ENCODE assay signal across 9 cellular contexts in genomic region chr18:57077786-57078552, GRCh38.
A peak's percentile ranks its signal among the peaks of the same experiment; 100 is the strongest.
DNase-seq lines count a peak whose midpoint lies in the region; ATAC-seq and TF ChIP-seq lines count a peak whose summit lies in the region.
"Had no signal": no experiment of that assay in that cellular context is flagged by ENCODE, and none has a peak within 500 bp of the region (broad histone marks: within the 10 kb centered on the region; RNA-seq: fewer than 3 reads in every experiment).

No MANE protein-coding gene starts in this region.

- ATAC-seq in HG03103 (IDR thresholded peaks at IDR 0.05; ENCODE audit: low read depth, unreplicated experiment) (peak; percentile 87), body of pancreas (no peak)

- peak; percentile 48 for DNase-seq in activated CD4-positive, alpha-beta memory T cell treated with anti-CD3 and anti-CD28 coated beads, Interleukin-2, amount 10 ng/mL, durations not matched to agents 7 days and 5 days
- DNase-seq in cerebellar nuclear complex (lab: John Stamatoyannopoulos, UW) (no peak), NCI-H1417 (lab: John Stamatoyannopoulos, UW) (no peak), NCI-H146 (lab: John Stamatoyannopoulos, UW) (no peak), body of pancreas (no peak)

- no peak overlapping the region for H3K4me3 ChIP-seq in BLaER1 treated with 17β-estradiol and CSF1 and Interleukin-3, amounts not matched to agents 10 nM and 100 nM
- no peak overlapping the region for H3K4me3 ChIP-seq in body of pancreas
- H3K4me3 ChIP-seq: lung had no signal

- POLR2A ChIA-PET in activated CD4-positive, alpha-beta memory T cell treated with anti-CD3 and anti-CD28 coated beads, Interleukin-2, amount 10 ng/mL, durations not matched to agents 7 days and 5 days (lab: Charles Lee): no interaction called here

- H3K4me1 Mint-ChIP-seq in activated CD4-positive, alpha-beta memory T cell treated with anti-CD3 and anti-CD28 coated beads, Interleukin-2, amount 10 ng/mL, durations not matched to agents 7 days and 5 days: peaks cover 26% of the 10 kb centered on the region

- CTCF ChIA-PET in activated CD4-positive, alpha-beta memory T cell treated with anti-CD3 and anti-CD28 coated beads, Interleukin-2, amount 10 ng/mL, durations not matched to agents 7 days and 5 days (lab: Charles Lee): no interaction called here

- WGBS in body of pancreas, 2 donors: 73 to 80% methylated on average over 9 to 11 of the region's 11 CpGs

- no peak overlapping the region for H3K27ac ChIP-seq in BLaER1 treated with 17β-estradiol and CSF1 and Interleukin-3, amounts not matched to agents 10 nM and 100 nM
- H3K27ac ChIP-seq in body of pancreas: no peak overlapping the region

- H3K4me2 ChIP-seq in BLaER1 treated with 17β-estradiol and CSF1 and Interleukin-3, amounts not matched to agents 10 nM and 100 nM: peak overlapping the region; percentile 55 to 95 (median 72)

- H3K4me1 ChIP-seq in BLaER1 treated with 17β-estradiol and CSF1 and Interleukin-3, amounts not matched to agents 10 nM and 100 nM: peaks cover 11 to 41% (median 25%) of the 10 kb centered on the region in 10 experiments
- no peaks in the 10 kb centered on the region for H3K4me1 ChIP-seq in body of pancreas

- H4K20me1 ChIP-seq in BLaER1 treated with 17β-estradiol and CSF1 and Interleukin-3, amounts not matched to agents 10 nM and 100 nM: peaks cover 0 to 64% (median 44%) of the 10 kb centered on the region in 11 experiments; a peak in 15 of 22 replicates

- no peaks in the 10 kb centered on the region for H3K9me3 Mint-ChIP-seq in activated CD4-positive, alpha-beta memory T cell treated with anti-CD3 and anti-CD28 coated beads, Interleukin-2, amount 10 ng/mL, durations not matched to agents 7 days and 5 days

- no peak overlapping the region for H3K9ac ChIP-seq in BLaER1 treated with 17β-estradiol and CSF1 and Interleukin-3, amounts not matched to agents 10 nM and 100 nM

- intact Hi-C loops in body of pancreas (cut with DNase I): no loop called here

- H3K27me3 ChIP-seq in BLaER1 treated with 17β-estradiol and CSF1 and Interleukin-3, amounts not matched to agents 10 nM and 100 nM: peaks cover 91 to 99% (median 98%) of the 10 kb centered on the region in 11 experiments
- H3K27me3 ChIP-seq in body of pancreas: no peaks in the 10 kb centered on the region

- no peak overlapping the region for H3K4me3 Mint-ChIP-seq in activated CD4-positive, alpha-beta memory T cell treated with anti-CD3 and anti-CD28 coated beads, Interleukin-2, amount 10 ng/mL, durations not matched to agents 7 days and 5 days

- H3K9me3 ChIP-seq in BLaER1 treated with 17β-estradiol and CSF1 and Interleukin-3, amounts not matched to agents 10 nM and 100 nM (replicated peaks in 1 of 11): peaks cover 4 to 24% (median 11%) of the 10 kb centered on the region in 11 experiments
- H3K9me3 ChIP-seq in body of pancreas: no peaks in the 10 kb centered on the region

- H3K36me3 Mint-ChIP-seq in activated CD4-positive, alpha-beta memory T cell treated with anti-CD3 and anti-CD28 coated beads, Interleukin-2, amount 10 ng/mL, durations not matched to agents 7 days and 5 days (ENCODE audit: low read depth): no peaks in the 10 kb centered on the region

- TF ChIP-seq CTCF in body of pancreas (IDR thresholded peaks at IDR 0.05): no peak

- TF ChIP-seq POLR2A in GM19193 (IDR thresholded peaks at IDR 0.05; ENCODE audit: extremely low read depth, insufficient read depth, insufficient read length): peak; percentile 40
- TF ChIP-seq POLR2A in body of pancreas (IDR thresholded peaks at IDR 0.05): no peak

- H3K27me3 Mint-ChIP-seq in activated CD4-positive, alpha-beta memory T cell treated with anti-CD3 and anti-CD28 coated beads, Interleukin-2, amount 10 ng/mL, durations not matched to agents 7 days and 5 days: peaks cover 6% of the 10 kb centered on the region

- no peaks in the 10 kb centered on the region for H3K36me3 ChIP-seq in BLaER1 treated with 17β-estradiol and CSF1 and Interleukin-3, amounts not matched to agents 10 nM and 100 nM
- H3K36me3 ChIP-seq in body of pancreas (replicated peaks in 1 of 2; ENCODE audit: insufficient read depth in 1 of 2, low read depth in 2 of 2): no peaks in the 10 kb centered on the region

- peak overlapping the region; percentile 49 for H3K27ac Mint-ChIP-seq in activated CD4-positive, alpha-beta memory T cell treated with anti-CD3 and anti-CD28 coated beads, Interleukin-2, amount 10 ng/mL, durations not matched to agents 7 days and 5 days
